In genomic region chr2:140442319-140442718, GRCh38 we compare ENCODE assay signal across 27 cellular contexts.
A peak's percentile ranks its signal among the peaks of the same experiment; 100 is the strongest.
DNase-seq lines count a peak whose midpoint lies in the region; ATAC-seq and TF ChIP-seq lines count a peak whose summit lies in the region.
"Had no signal": no experiment of that assay in that cellular context is flagged by ENCODE, and none has a peak within 500 bp of the region (broad histone marks: within the 10 kb centered on the region; RNA-seq: fewer than 3 reads in every experiment).

No MANE protein-coding gene starts in this region.

- H3K27me3 ChIP-seq in SK-N-SH (ENCODE audit: insufficient read depth) = no peaks in the 10 kb centered on the region
- H3K27me3 ChIP-seq: dorsolateral prefrontal cortex, heart right ventricle had no signal

- no peaks in the 10 kb centered on the region for H3F3A ChIP-seq in SK-N-SH (replicated peaks; ENCODE audit: insufficient read depth)

- H3K27me3 Mint-ChIP-seq in nephron (ENCODE audit: low read depth) = no peaks in the 10 kb centered on the region
- H3K27me3 Mint-ChIP-seq: activated CD4-positive, alpha-beta T cell treated with anti-CD3 and anti-CD28 coated beads, Interleukin-2, amount 10 ng/mL, durations not matched to agents 7 days and 5 days; activated CD8-positive, alpha-beta memory T cell treated with anti-CD3 and anti-CD28 coated beads, Interleukin-2, amount 10 ng/mL, durations not matched to agents 7 days and 5 days; activated naive CD4-positive, alpha-beta T cell treated with anti-CD3 and anti-CD28 coated beads, Interleukin-2, amount 50 U/mL, for 24 hours; CD4-positive, alpha-beta T cell; central memory CD8-positive, alpha-beta T cell had no signal

- no peak overlapping the region for H3K9ac ChIP-seq in SK-N-SH

- H3K9me2 ChIP-seq in SK-N-SH = no peaks in the 10 kb centered on the region

- H3K36me3 ChIP-seq in SK-N-SH (replicated peaks in 1 of 2; ENCODE audit: control insufficient read depth in 1 of 2, insufficient read depth in 2 of 2, low read length in 1 of 2) = no peaks in the 10 kb centered on the region
- H3K36me3 ChIP-seq: heart right ventricle, WERI-Rb-1 had no signal

- H3K9me3 Mint-ChIP-seq in nephron = no peaks in the 10 kb centered on the region
- H3K9me3 Mint-ChIP-seq: activated CD4-positive, alpha-beta T cell treated with anti-CD3 and anti-CD28 coated beads, Interleukin-2, amount 10 ng/mL, durations not matched to agents 7 days and 5 days; activated naive CD4-positive, alpha-beta T cell treated with anti-CD3 and anti-CD28 coated beads, Interleukin-2, amount 50 U/mL, for 24 hours; activated T-helper 1 cell treated with anti-CD3 and anti-CD28 coated beads, Interleukin-12 subunit alpha, Interleukin-12 subunit beta, Interleukin-2, Interleukin-4 antibody, amounts not matched to agents 30 ng/mL and 10 ng/mL and 1 ng/mL, durations not matched to agents 14 hours and 24 hours and 36 hours; neural crest cell had no signal

- H3K4me2 ChIP-seq in SK-N-SH = no peak overlapping the region

- POLR2A ChIA-PET in SK-N-SH (lab: Yijun Ruan, JAX) = no interaction called here

- H3K79me2 ChIP-seq in SK-N-SH (ENCODE audit: insufficient read depth) = no peaks in the 10 kb centered on the region

- H4K20me1 ChIP-seq in SK-N-SH (ENCODE audit: insufficient read depth) = no peaks in the 10 kb centered on the region

- TF ChIP-seq EP300 in SK-N-SH (IDR thresholded peaks at IDR 0.05; ENCODE audit: borderline replicate concordance in 1 of 2, low read depth in 1 of 2, low read length in 1 of 2) = peak; percentile 13 to 90; a peak in 3 of 4 replicates

- H3K4me3 Mint-ChIP-seq in nephron = no peak overlapping the region
- H3K4me3 Mint-ChIP-seq: activated CD4-positive, alpha-beta T cell treated with anti-CD3 and anti-CD28 coated beads, Interleukin-2, amount 10 ng/mL, durations not matched to agents 7 days and 5 days; activated CD8-positive, alpha-beta memory T cell treated with anti-CD3 and anti-CD28 coated beads, Interleukin-2, amount 10 ng/mL, durations not matched to agents 7 days and 5 days; activated naive CD4-positive, alpha-beta T cell treated with anti-CD3 and anti-CD28 coated beads, Interleukin-2, amount 50 U/mL, for 24 hours; activated T-helper 1 cell treated with anti-CD3 and anti-CD28 coated beads, Interleukin-12 subunit alpha, Interleukin-12 subunit beta, Interleukin-2, Interleukin-4 antibody, amounts not matched to agents 30 ng/mL and 10 ng/mL and 1 ng/mL, durations not matched to agents 14 hours and 24 hours and 36 hours; CD4-positive, alpha-beta T cell; central memory CD8-positive, alpha-beta T cell; HFFc6; neural crest cell; T-helper 2 cell treated with Interferon-gamma antibody and Interleukin-4, amounts not matched to agents 5 μg/mL and 100 μg/mL, for 36 hours had no signal

- H3K4me1 Mint-ChIP-seq in nephron = peaks cover 12% of the 10 kb centered on the region
- H3K4me1 Mint-ChIP-seq: activated CD4-positive, alpha-beta T cell treated with anti-CD3 and anti-CD28 coated beads, Interleukin-2, amount 10 ng/mL, durations not matched to agents 7 days and 5 days; activated CD8-positive, alpha-beta memory T cell treated with anti-CD3 and anti-CD28 coated beads, Interleukin-2, amount 10 ng/mL, durations not matched to agents 7 days and 5 days; activated naive CD4-positive, alpha-beta T cell treated with anti-CD3 and anti-CD28 coated beads, Interleukin-2, amount 50 U/mL, for 24 hours; central memory CD8-positive, alpha-beta T cell; neural crest cell had no signal

- 13% methylated on average over 7 of the region's 7 CpGs for WGBS in SK-N-SH (ENCODE audit: low lambda C conversion rate)

- peak overlapping the region in 1 of 2 experiments; percentile 92; a peak in 2 of 4 replicates for H3K27ac ChIP-seq in SK-N-SH (ENCODE audit: low read depth in 2 of 2, low read length in 1 of 2)
- H3K27ac ChIP-seq: dorsolateral prefrontal cortex, heart right ventricle, WERI-Rb-1 had no signal

- peaks cover 5 to 26% of the 10 kb centered on the region in 2 experiments; a peak in 2 of 4 replicates for H3K4me1 ChIP-seq in SK-N-SH (ENCODE audit: control insufficient read depth in 1 of 2, insufficient read depth in 2 of 2, low read depth in 1 of 2, low read length in 1 of 2)
- H3K4me1 ChIP-seq: heart right ventricle had no signal

- H3K36me3 Mint-ChIP-seq in nephron (ENCODE audit: low read depth) = no peaks in the 10 kb centered on the region
- H3K36me3 Mint-ChIP-seq: activated CD8-positive, alpha-beta memory T cell treated with anti-CD3 and anti-CD28 coated beads, Interleukin-2, amount 10 ng/mL, durations not matched to agents 7 days and 5 days; activated naive CD4-positive, alpha-beta T cell treated with anti-CD3 and anti-CD28 coated beads, Interleukin-2, amount 50 U/mL, for 24 hours had no signal

- peak overlapping the region; percentile 42; the same call in 1 of the 2 replicates for H2AFZ ChIP-seq in SK-N-SH (ENCODE audit: low read depth)

- DNase-seq in H4 (ENCODE audit: low spot score) (peak; percentile 4), SK-N-SH (peak; percentile 48), fibroblast of mammary gland (ENCODE audit: low read depth) (peak; percentile 2), NCI-H748 treated with DMSO at 0.1 percent for 48 hours (lab: John Stamatoyannopoulos, UW) (no peak), hypothalamus (lab: John Stamatoyannopoulos, UW) (no peak), GM19240 (ENCODE audit: insufficient read length, low spot score) (no peak)
- DNase-seq: activated CD4-positive, alpha-beta T cell treated with anti-CD3 and anti-CD28 coated beads, Interleukin-2, amount 10 ng/mL, durations not matched to agents 7 days and 5 days; activated CD8-positive, alpha-beta memory T cell treated with anti-CD3 and anti-CD28 coated beads, Interleukin-2, amount 10 ng/mL, durations not matched to agents 7 days and 5 days; aorta; CD4-positive, alpha-beta T cell; dorsolateral prefrontal cortex; heart right ventricle; HFFc6; mucosa of descending colon; NCI-H1417; NCI-H2081; NCI-H446; trophoblast cell; WERI-Rb-1 had no signal

- peak overlapping the region in 2 of 3 experiments; percentile 42 to 62 for H3K27ac Mint-ChIP-seq in nephron
- H3K27ac Mint-ChIP-seq: activated CD4-positive, alpha-beta T cell treated with anti-CD3 and anti-CD28 coated beads, Interleukin-2, amount 10 ng/mL, durations not matched to agents 7 days and 5 days; activated CD8-positive, alpha-beta memory T cell treated with anti-CD3 and anti-CD28 coated beads, Interleukin-2, amount 10 ng/mL, durations not matched to agents 7 days and 5 days; activated naive CD4-positive, alpha-beta T cell treated with anti-CD3 and anti-CD28 coated beads, Interleukin-2, amount 50 U/mL, for 24 hours; activated T-helper 1 cell treated with anti-CD3 and anti-CD28 coated beads, Interleukin-12 subunit alpha, Interleukin-12 subunit beta, Interleukin-2, Interleukin-4 antibody, amounts not matched to agents 30 ng/mL and 10 ng/mL and 1 ng/mL, durations not matched to agents 14 hours and 24 hours and 36 hours; CD4-positive, alpha-beta T cell; HFFc6; T-helper 2 cell treated with Interferon-gamma antibody and Interleukin-4, amounts not matched to agents 5 μg/mL and 100 μg/mL, for 36 hours had no signal

- TF ChIP-seq RAD21 in SK-N-SH (IDR thresholded peaks at IDR 0.05; ENCODE audit: low read length) = no peak; the same call in 1 of the 2 replicates

- TF ChIP-seq CTCF in SK-N-SH (IDR thresholded peaks at IDR 0.05) (no peak), fibroblast of mammary gland (conservative IDR thresholded peaks at IDR 0.05; ENCODE audit: control insufficient read depth, insufficient read depth, low read depth, low read length) (no peak), nephron (IDR thresholded peaks at IDR 0.05; ENCODE audit: unreplicated experiment in 3 of 3) (no peak)

- ATAC-seq in HG03342 (IDR thresholded peaks at IDR 0.05; ENCODE audit: unreplicated experiment) = no peak
- ATAC-seq: activated CD8-positive, alpha-beta memory T cell treated with anti-CD3 and anti-CD28 coated beads, Interleukin-2, amount 10 ng/mL, durations not matched to agents 7 days and 5 days; heart right ventricle; mucosa of descending colon; sciatic nerve had no signal

- no peak overlapping the region for H3K4me3 ChIP-seq in SK-N-SH (ENCODE audit: low read depth in 2 of 2, low read length in 1 of 2)
- no peak overlapping the region for H3K4me3 ChIP-seq in fibroblast of mammary gland (ENCODE audit: control insufficient read depth, low read depth, low read length)
- H3K4me3 ChIP-seq: dorsolateral prefrontal cortex, heart right ventricle, mucosa of descending colon had no signal

- CTCF ChIA-PET in SK-N-SH (lab: Yijun Ruan, JAX) = interaction anchor here (1.7 kb wide), 1 partner anchor 422 kb away, joined by 6 read pairs; no protein-coding TSS in a partner anchor

- no peaks in the 10 kb centered on the region for H3K9me3 ChIP-seq in SK-N-SH
- H3K9me3 ChIP-seq: heart right ventricle, mucosa of descending colon had no signal

TF ChIP-seq in SK-N-SH, 30 proteins besides CTCF, POLR2A, EP300 and RAD21 (continues in another document):
- peak; percentile 21; the same call in 1 of the 2 replicates for TF ChIP-seq JUND (IDR thresholded peaks at IDR 0.05)
- no peak for TF ChIP-seq RFX5 (IDR thresholded peaks at IDR 0.05; ENCODE audit: low read length)
- TF ChIP-seq YY1 (IDR thresholded peaks at IDR 0.05; ENCODE audit: low read depth) = no peak
- TF ChIP-seq NRF1 (IDR thresholded peaks at IDR 0.05; ENCODE audit: low read depth, low read length) = no peak
- TF ChIP-seq TAF1 (IDR thresholded peaks at IDR 0.05; ENCODE audit: borderline replicate concordance, low read depth, low read length) = no peak
- TF ChIP-seq, protein P1, sequence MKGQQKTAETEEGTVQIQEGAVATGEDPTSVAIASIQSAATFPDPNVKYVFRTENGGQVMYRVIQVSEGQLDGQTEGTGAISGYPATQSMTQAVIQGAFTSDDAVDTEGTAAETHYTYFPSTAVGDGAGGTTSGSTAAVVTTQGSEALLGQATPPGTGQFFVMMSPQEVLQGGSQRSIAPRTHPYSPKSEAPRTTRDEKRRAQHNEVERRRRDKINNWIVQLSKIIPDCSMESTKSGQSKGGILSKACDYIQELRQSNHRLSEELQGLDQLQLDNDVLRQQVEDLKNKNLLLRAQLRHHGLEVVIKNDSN (IDR thresholded peaks at IDR 0.05; ENCODE audit: borderline replicate concordance, low read depth) = no peak
- peak; percentile 67 for TF ChIP-seq PBX3 (IDR thresholded peaks at IDR 0.05)
- TF ChIP-seq ELF1 (IDR thresholded peaks at IDR 0.05) = no peak
- peak; percentile 50; the same call in 1 of the 2 replicates for TF ChIP-seq POLR2AphosphoS5 (IDR thresholded peaks at IDR 0.05; ENCODE audit: low read depth, low read length)
- TF ChIP-seq RCOR1 (IDR thresholded peaks at IDR 0.05; ENCODE audit: low read length) = peak; percentile 95

Comparison
In these comparisons a context has a peak if more than half of its experiments do, and no peak if none do; other contexts are left out.
1. DNase-seq: peak in H4 (single experiment), SK-N-SH (single experiment) and fibroblast of mammary gland (single experiment); none in NCI-H748 treated with DMSO at 0.1 percent for 48 hours (single experiment), hypothalamus (0 of 51) and GM19240 (single experiment).